22 cellular contexts compared by ENCODE assay signal in the genomic region with DNA sequence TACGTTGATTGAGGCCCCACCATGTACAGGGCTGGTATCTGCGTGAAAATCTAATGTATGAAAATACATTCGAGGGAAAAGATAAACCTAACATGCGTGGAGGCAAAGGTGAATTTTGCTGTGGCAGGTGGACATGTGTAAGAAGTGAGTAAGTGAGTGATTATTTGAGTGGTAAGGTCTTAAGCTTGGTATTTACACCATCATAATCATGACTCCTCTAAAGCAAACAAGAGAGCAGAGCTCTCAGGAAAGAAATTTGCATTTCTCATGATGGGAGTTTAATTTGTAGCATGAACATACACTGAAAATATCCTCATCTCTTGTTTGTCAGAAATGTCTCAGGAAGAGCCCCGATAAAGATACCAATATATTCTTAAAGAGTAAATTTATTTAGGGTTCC.
"Had no signal": no experiment of that assay in that cellular context is flagged by ENCODE, and none has a peak within 500 bp of the region (broad histone marks: within the 10 kb centered on the region; RNA-seq: fewer than 3 reads in every experiment).

No MANE protein-coding gene starts in this region.

- H3K9me3 ChIP-seq: MG63, SJCRH30 had no signal

- H3K4me1 ChIP-seq: SJCRH30 had no signal

- ATAC-seq: Panc1, Right ventricle myocardium inferior, SK-N-SH treated with all-trans-retinoic acid at 6 μM for 48 hours had no signal

- FAIRE-seq: HTR-8/SVneo had no signal

- H3K36me3 ChIP-seq: MG63, SJCRH30 had no signal

- DNase-seq: Karpas-422, KBM-7, MG63, NCI-H1092, NCI-H1436, NCI-H187, NCI-H2029, NCI-H2081 treated with DMSO at 0.1 percent for 48 hours, NCI-H2171, NCI-H226, NCI-H446, NCI-H510A, NCI-H524 treated with DMSO at 0.1 percent for 48 hours, NCI-H82, SHP77 treated with DMSO at 0.1 percent for 48 hours, SJCRH30, T-helper 1 cell had no signal

- H3K4me3 ChIP-seq: MG63, SJCRH30 had no signal

- H3K27ac ChIP-seq: HL-60, SJCRH30 had no signal

- H3K27me3 ChIP-seq: MG63, SJCRH30 had no signal
